ENCODE assay signal across 12 cellular contexts in the genomic region with DNA sequence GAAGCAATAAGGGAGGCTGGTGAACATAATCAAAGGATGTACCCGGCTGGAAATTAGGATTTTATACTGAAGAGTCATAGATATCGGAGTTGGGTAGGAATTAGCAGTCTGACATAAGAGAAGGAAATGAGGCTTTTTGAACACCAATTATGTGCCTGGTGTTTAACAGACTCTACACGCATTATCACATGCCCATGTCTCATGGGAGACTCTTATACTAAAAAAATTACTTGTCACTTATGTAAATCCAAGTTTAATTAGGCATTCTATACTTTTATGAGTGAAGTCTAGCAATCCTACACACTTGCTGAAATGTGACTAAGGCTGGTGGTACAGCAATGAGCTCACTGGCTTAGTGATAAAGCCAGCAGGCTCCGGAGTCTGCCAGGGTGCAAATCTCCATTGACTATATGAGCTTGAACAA.
"Had no signal": no experiment of that assay in that cellular context is flagged by ENCODE, and none has a peak within 500 bp of the region (broad histone marks: within the 10 kb centered on the region; RNA-seq: fewer than 3 reads in every experiment).

No MANE protein-coding gene starts in this region.

- H3K9me3 Mint-ChIP-seq: activated T-cell treated with anti-CD3 and anti-CD28 coated beads, Interleukin-2, amount 50 U/mL, for 24 hours had no signal

- H3K36me3 ChIP-seq: gastroesophageal sphincter, neutrophil, right atrium auricular region, thyroid gland, uterus had no signal

- H3K4me1 Mint-ChIP-seq: naive B cell, T-helper 17 cell had no signal

- H3K9me3 ChIP-seq: gastroesophageal sphincter, neutrophil, right atrium auricular region, thyroid gland, uterus had no signal

- H3K36me3 Mint-ChIP-seq: activated naive CD8-positive, alpha-beta T cell had no signal

- H3K27ac ChIP-seq: gastroesophageal sphincter, neutrophil, right atrium auricular region, thyroid gland, uterus had no signal

- H3K27me3 ChIP-seq: neutrophil, right atrium auricular region, thyroid gland, uterus had no signal

- DNase-seq: activated CD4-positive, CD25-positive, alpha-beta regulatory T cell; activated gamma-delta T cell; activated T-cell treated with anti-CD3 and anti-CD28 coated beads, Interleukin-2, amount 50 U/mL, for 24 hours; naive B cell; small intestine; T-helper 17 cell; thyroid gland; uterus had no signal

- ATAC-seq: gastroesophageal sphincter, T-helper 17 cell had no signal

- H3K27ac Mint-ChIP-seq: activated naive CD8-positive, alpha-beta T cell; activated T-cell treated with anti-CD3 and anti-CD28 coated beads, Interleukin-2, amount 50 U/mL, for 24 hours; naive B cell; T-helper 17 cell had no signal

- H3K4me1 ChIP-seq: gastroesophageal sphincter, thyroid gland, uterus had no signal

- H3K4me3 Mint-ChIP-seq: activated naive CD8-positive, alpha-beta T cell; activated T-cell treated with anti-CD3 and anti-CD28 coated beads, Interleukin-2, amount 50 U/mL, for 24 hours; naive B cell; T-helper 17 cell had no signal

- H3K4me3 ChIP-seq: gastroesophageal sphincter, right atrium auricular region, thyroid gland, uterus had no signal
